Comparison of ENCODE assay signal across 9 cellular contexts in genomic region chr1:117658676-117659075, GRCh38. TPM values are rescaled to one million over a fixed set of nuclear protein-coding genes. Genes with fewer than 3 reads are reported as not detected.
DNase-seq lines count a peak whose midpoint lies in the region; ATAC-seq and TF ChIP-seq lines count a peak whose summit lies in the region.
"Had no signal": no experiment of that assay in that cellular context is flagged by ENCODE, and none has a peak within 500 bp of the region (broad histone marks: within the 10 kb centered on the region; RNA-seq: fewer than 3 reads in every experiment).

No MANE protein-coding gene starts in this region.

- CTCF ChIA-PET in activated CD8-positive, alpha-beta T cell treated with anti-CD3 and anti-CD28 coated beads, Interleukin-2, amount 10 ng/mL, durations not matched to agents 7 days and 5 days (lab: Charles Lee), result interaction anchor here (0.6 to 8.6 kb wide), 8 partner anchors 9 to 124 kb away, joined by 3 to 65 read pairs (median 6); partner anchors contain the start of gene TENT5C

- H3K4me1 ChIP-seq in esophagus squamous epithelium (peaks cover 4 to 64% (median 12%) of the 10 kb centered on the region in 3 donors), suprapubic skin (peaks cover 37% of the 10 kb centered on the region)

- H3K27me3 Mint-ChIP-seq in activated CD8-positive, alpha-beta T cell treated with anti-CD3 and anti-CD28 coated beads, Interleukin-2, amount 10 ng/mL, durations not matched to agents 7 days and 5 days (ENCODE audit: low read depth), result no peaks in the 10 kb centered on the region

- POLR2A ChIA-PET in activated CD8-positive, alpha-beta T cell treated with anti-CD3 and anti-CD28 coated beads, Interleukin-2, amount 10 ng/mL, durations not matched to agents 7 days and 5 days (lab: Charles Lee), result interaction anchor here (0.9 to 3.9 kb wide), 5 partner anchors 15 to 95 kb away, joined by 3 to 37 read pairs (median 4); partner anchors contain the start of gene TENT5C

- no peaks in the 10 kb centered on the region for H3K36me3 ChIP-seq in esophagus squamous epithelium
- no peaks in the 10 kb centered on the region for H3K36me3 ChIP-seq in suprapubic skin

- TF ChIP-seq POLR2A in esophagus squamous epithelium (IDR thresholded peaks at IDR 0.05) (peak in 1 of 4 donors; percentile 16), suprapubic skin (IDR thresholded peaks at IDR 0.05) (no peak)

- H3K4me3 ChIP-seq in esophagus squamous epithelium, result no peak overlapping the region
- H3K4me3 ChIP-seq in suprapubic skin, result no peak overlapping the region

- peaks cover 97% of the 10 kb centered on the region for H3K4me1 Mint-ChIP-seq in activated CD8-positive, alpha-beta T cell treated with anti-CD3 and anti-CD28 coated beads, Interleukin-2, amount 10 ng/mL, durations not matched to agents 7 days and 5 days (ENCODE audit: low read depth)

- H3K36me3 Mint-ChIP-seq in activated CD8-positive, alpha-beta T cell treated with anti-CD3 and anti-CD28 coated beads, Interleukin-2, amount 10 ng/mL, durations not matched to agents 7 days and 5 days (ENCODE audit: low read depth), result peaks cover 19% of the 10 kb centered on the region

- no peaks in the 10 kb centered on the region for H3K9me3 ChIP-seq in esophagus squamous epithelium
- no peaks in the 10 kb centered on the region for H3K9me3 ChIP-seq in suprapubic skin

- 64 to 78% methylated on average over 2 to 3 of the region's 3 CpGs for WGBS in esophagus squamous epithelium, 2 donors
- 88% methylated on average over 3 of the region's 3 CpGs for WGBS in suprapubic skin

- intact Hi-C loops in posterior vena cava (cut with DNase I) (no loop called here), esophagus squamous epithelium (cut with DNase I) (no loop called here)

- H3K27me3 ChIP-seq in esophagus squamous epithelium, result no peaks in the 10 kb centered on the region
- peaks cover 4% of the 10 kb centered on the region for H3K27me3 ChIP-seq in suprapubic skin

- ATAC-seq in GM18511 (IDR thresholded peaks at IDR 0.05; ENCODE audit: unreplicated experiment) (peak; percentile 31), HG03135 (IDR thresholded peaks at IDR 0.05; ENCODE audit: unreplicated experiment) (peak; percentile 21)
- ATAC-seq in activated CD8-positive, alpha-beta T cell treated with anti-CD3 and anti-CD28 coated beads, Interleukin-2, amount 10 ng/mL, durations not matched to agents 7 days and 5 days, result peak; percentile 52

- peak overlapping the region; percentile 81 for H3K27ac Mint-ChIP-seq in activated CD8-positive, alpha-beta T cell treated with anti-CD3 and anti-CD28 coated beads, Interleukin-2, amount 10 ng/mL, durations not matched to agents 7 days and 5 days

- TF ChIP-seq EP300 in suprapubic skin (IDR thresholded peaks at IDR 0.05), result no peak

- H3K27ac ChIP-seq in esophagus squamous epithelium (peak overlapping the region in 2 of 4 donors; percentile 6 to 52), suprapubic skin (no peak overlapping the region)
- H3K27ac ChIP-seq: epithelial cell of prostate had no signal

- peaks cover 9% of the 10 kb centered on the region for H3K9me3 Mint-ChIP-seq in activated CD8-positive, alpha-beta T cell treated with anti-CD3 and anti-CD28 coated beads, Interleukin-2, amount 10 ng/mL, durations not matched to agents 7 days and 5 days (ENCODE audit: insufficient read depth)

- peak; percentile 93 for DNase-seq in activated CD8-positive, alpha-beta T cell treated with anti-CD3 and anti-CD28 coated beads, Interleukin-2, amount 10 ng/mL, durations not matched to agents 7 days and 5 days
- peak; percentile 55 for DNase-seq in posterior vena cava (ENCODE audit: low spot score)
- DNase-seq in esophagus squamous epithelium (lab: John Stamatoyannopoulos, UW), result no peak
- DNase-seq in DMS153 (lab: John Stamatoyannopoulos, UW), result no peak
- DNase-seq in NCI-H446 treated with DMSO at 0.1 percent for 48 hours (lab: John Stamatoyannopoulos, UW), result no peak
- DNase-seq in suprapubic skin (ENCODE audit: low spot score in 2 of 2), result no peak

- TF ChIP-seq CTCF in esophagus squamous epithelium (IDR thresholded peaks at IDR 0.05) (no peak), suprapubic skin (IDR thresholded peaks at IDR 0.05) (no peak)

- H3K4me3 Mint-ChIP-seq in activated CD8-positive, alpha-beta T cell treated with anti-CD3 and anti-CD28 coated beads, Interleukin-2, amount 10 ng/mL, durations not matched to agents 7 days and 5 days, result peak overlapping the region; percentile 54

RNA-seq across cellular contexts. Expression of gene TENT5C, which starts 52.8 kb away (rescaled TPM):
- total RNA-seq in activated CD8-positive, alpha-beta T cell treated with anti-CD3 and anti-CD28 coated beads, Interleukin-2, amount 10 ng/mL, durations not matched to agents 7 days and 5 days, result 10 to 100 TPM; 20.7 to 20.8 TPM
- 10 to 100 TPM in 1 of 2 donors, 1 to 10 TPM in 1; 3.6 to 12.4 TPM for total RNA-seq in posterior vena cava
- total RNA-seq in esophagus squamous epithelium, result 1 to 10 TPM in 2 of 4 donors, under 1 TPM in 2; 0.27 to 2.8 (median 1.3) TPM
- total RNA-seq in suprapubic skin, result 1 to 10 TPM; 2.7 to 5.0 (median 3.4) TPM

Comparison
In these comparisons a context has a peak if more than half of its experiments do, and no peak if none do; other contexts are left out.
1. DNase-seq: peak in activated CD8-positive, alpha-beta T cell treated with anti-CD3 and anti-CD28 coated beads, Interleukin-2, amount 10 ng/mL, durations not matched to agents 7 days and 5 days (single experiment) and posterior vena cava (single experiment); none in esophagus squamous epithelium (single experiment), DMS153 (single experiment), NCI-H446 treated with DMSO at 0.1 percent for 48 hours (single experiment) and suprapubic skin (0 of 2).
2. Peak in every context shown above with its lines, with median percentiles within 50 percentile points of each other: ATAC-seq.